ENCODE assay signal across 8 cellular contexts in genomic region chr2:121736140-121736461, GRCh38. TPM values are rescaled to one million over a fixed set of nuclear protein-coding genes. Genes with fewer than 3 reads are reported as not detected.
DNase-seq lines count a peak whose midpoint lies in the region; ATAC-seq, FAIRE-seq and TF ChIP-seq lines count a peak whose summit lies in the region.

No MANE protein-coding gene starts in this region.

- peak overlapping the region; percentile 97 for H3K27ac Mint-ChIP-seq in activated naive CD8-positive, alpha-beta T cell treated with anti-CD3 and anti-CD28 coated beads, Interleukin-2, amount 10 ng/mL, durations not matched to agents 7 days and 5 days

- peaks cover 5 to 17% (median 12%) of the 10 kb centered on the region in 4 donors for H3K36me3 ChIP-seq in liver (ENCODE audit: control insufficient read depth in 4 of 4, insufficient read depth in 3 of 4, low read depth in 1 of 4, low read length in 3 of 4)
- H3K36me3 ChIP-seq in tibial artery, result peaks cover 14 to 37% (median 16%) of the 10 kb centered on the region in 3 donors

- no peaks in the 10 kb centered on the region for H3K9me3 Mint-ChIP-seq in activated T-cell treated with anti-CD3 and anti-CD28 coated beads, Interleukin-2, amount 50 U/mL, for 4 hours
- no peaks in the 10 kb centered on the region for H3K9me3 Mint-ChIP-seq in activated naive CD8-positive, alpha-beta T cell treated with anti-CD3 and anti-CD28 coated beads, Interleukin-2, amount 10 ng/mL, durations not matched to agents 7 days and 5 days

- H3K27ac ChIP-seq in liver (ENCODE audit: low read depth in 1 of 2, low read length in 2 of 2) (peak overlapping the region; percentile 57 to 86), tibial artery (peak overlapping the region; percentile 82 to 83)

- POLR2A ChIA-PET in activated naive CD8-positive, alpha-beta T cell treated with anti-CD3 and anti-CD28 coated beads, Interleukin-2, amount 10 ng/mL, durations not matched to agents 7 days and 5 days (lab: Charles Lee), result interaction anchor here (0.9 to 5.3 kb wide), 8 partner anchors 18 to 205 kb away, joined by 3 to 57 read pairs (median 12); partner anchors contain the start of genes CLASP1, RNU4ATAC and TSN

- no peak for TF ChIP-seq CTCF in liver (IDR thresholded peaks at IDR 0.05; ENCODE audit: low read depth, low read length, missing input control)
- no peak for TF ChIP-seq CTCF in tibial artery (IDR thresholded peaks at IDR 0.05)

- H3K4me3 ChIP-seq in liver (ENCODE audit: low read depth in 1 of 3, low read length in 3 of 3) (peak overlapping the region; percentile 87 to 100 (median 97)), tibial artery (peak overlapping the region; percentile 78 to 98)

- ATAC-seq in activated T-cell treated with anti-CD3 and anti-CD28 coated beads, Interleukin-2, amount 50 U/mL, for 4 hours, result no peak
- no peak for ATAC-seq in activated naive CD8-positive, alpha-beta T cell treated with anti-CD3 and anti-CD28 coated beads, Interleukin-2, amount 10 ng/mL, durations not matched to agents 7 days and 5 days (ENCODE audit: low read depth)

- no peak for FAIRE-seq in RCC 7860 (lab: Jason Lieb, UNC)

- no peak for TF ChIP-seq RAD21 in liver (IDR thresholded peaks at IDR 0.05)

- H3K9me3 ChIP-seq in liver (ENCODE audit: control insufficient read depth in 4 of 4, low read length in 3 of 4), result no peaks in the 10 kb centered on the region
- no peaks in the 10 kb centered on the region for H3K9me3 ChIP-seq in tibial artery

- intact Hi-C loops in tibial artery (cut with DNase I; ENCODE audit: low total_unique reads), result loop anchor here (1.0 to 5.0 kb wide), 2 partner anchors 19 to 204 kb away; partner anchors contain the start of genes RNU4ATAC and TSN

- H3K4me3 Mint-ChIP-seq in activated T-cell treated with anti-CD3 and anti-CD28 coated beads, Interleukin-2, amount 50 U/mL, for 4 hours, result peak overlapping the region; percentile 97
- H3K4me3 Mint-ChIP-seq in activated naive CD8-positive, alpha-beta T cell treated with anti-CD3 and anti-CD28 coated beads, Interleukin-2, amount 10 ng/mL, durations not matched to agents 7 days and 5 days, result peak overlapping the region; percentile 93

- H3K4me1 ChIP-seq in liver (ENCODE audit: control insufficient read depth in 4 of 4, insufficient read depth in 4 of 4, low read length in 3 of 4) (peaks cover 1 to 12% (median 7%) of the 10 kb centered on the region in 4 donors), tibial artery (peaks cover 0 to 12% (median 8%) of the 10 kb centered on the region in 4 donors)

- DNase-seq in activated T-cell treated with anti-CD3 and anti-CD28 coated beads, Interleukin-2, amount 50 U/mL, for 4 hours, result no peak
- DNase-seq in activated T-cell treated with anti-CD3 and anti-CD28 coated beads for 4 hours (no peak), tibial artery (no peak), SIG-M5 (lab: John Stamatoyannopoulos, UW) (no peak), RCC 7860 (ENCODE audit: low spot score) (no peak), NOMO-1 (lab: John Stamatoyannopoulos, UW; ENCODE audit: unreplicated experiment in 2 of 2) (no peak)
- no peak for DNase-seq in activated naive CD8-positive, alpha-beta T cell treated with anti-CD3 and anti-CD28 coated beads, Interleukin-2, amount 10 ng/mL, durations not matched to agents 7 days and 5 days

- WGBS in liver, result under 1% methylated on average over 8 of the region's 8 CpGs

- H3K27me3 ChIP-seq in liver (ENCODE audit: control insufficient read depth in 4 of 4, insufficient read depth in 4 of 4, low read length in 3 of 4), result no peaks in the 10 kb centered on the region
- no peaks in the 10 kb centered on the region for H3K27me3 ChIP-seq in tibial artery

- peaks cover 44% of the 10 kb centered on the region for H3K4me1 Mint-ChIP-seq in activated T-cell treated with anti-CD3 and anti-CD28 coated beads, Interleukin-2, amount 50 U/mL, for 4 hours (ENCODE audit: low read depth)
- peaks cover 38% of the 10 kb centered on the region for H3K4me1 Mint-ChIP-seq in activated naive CD8-positive, alpha-beta T cell treated with anti-CD3 and anti-CD28 coated beads, Interleukin-2, amount 10 ng/mL, durations not matched to agents 7 days and 5 days

- H3K36me3 Mint-ChIP-seq in activated T-cell treated with anti-CD3 and anti-CD28 coated beads, Interleukin-2, amount 50 U/mL, for 4 hours (ENCODE audit: insufficient read depth), result peaks cover 25% of the 10 kb centered on the region
- peaks cover 16% of the 10 kb centered on the region for H3K36me3 Mint-ChIP-seq in activated naive CD8-positive, alpha-beta T cell treated with anti-CD3 and anti-CD28 coated beads, Interleukin-2, amount 10 ng/mL, durations not matched to agents 7 days and 5 days

- H3K9ac ChIP-seq in liver (ENCODE audit: low read depth in 1 of 2, low read length in 2 of 2), result peak overlapping the region; percentile 66 to 98

- H3K27me3 Mint-ChIP-seq in activated T-cell treated with anti-CD3 and anti-CD28 coated beads, Interleukin-2, amount 50 U/mL, for 4 hours (ENCODE audit: low read depth), result no peaks in the 10 kb centered on the region
- H3K27me3 Mint-ChIP-seq in activated naive CD8-positive, alpha-beta T cell treated with anti-CD3 and anti-CD28 coated beads, Interleukin-2, amount 10 ng/mL, durations not matched to agents 7 days and 5 days, result peaks cover 3% of the 10 kb centered on the region

TF ChIP-seq in liver, 16 proteins besides CTCF, POLR2A, EP300 and RAD21:
- TF ChIP-seq JUND (IDR thresholded peaks at IDR 0.05) (no peak), NR2F2 (IDR thresholded peaks at IDR 0.05) (no peak), EGR1 (IDR thresholded peaks at IDR 0.05; ENCODE audit: low read depth in 2 of 2) (no peak), HNF4A (conservative IDR thresholded peaks at IDR 0.05) (no peak), HNF4G (IDR thresholded peaks at IDR 0.05) (no peak), TAF1 (conservative IDR thresholded peaks at IDR 0.05) (no peak), FOXA2 (IDR thresholded peaks at IDR 0.05) (no peak), SP1 (IDR thresholded peaks at IDR 0.05) (no peak), GABPA (IDR thresholded peaks at IDR 0.05 in 1 of 2, conservative IDR thresholded peaks at IDR 0.05 in 1 of 2) (no peak), FOXA1 (IDR thresholded peaks at IDR 0.05) (no peak)
- TF ChIP-seq, protein P1, sequence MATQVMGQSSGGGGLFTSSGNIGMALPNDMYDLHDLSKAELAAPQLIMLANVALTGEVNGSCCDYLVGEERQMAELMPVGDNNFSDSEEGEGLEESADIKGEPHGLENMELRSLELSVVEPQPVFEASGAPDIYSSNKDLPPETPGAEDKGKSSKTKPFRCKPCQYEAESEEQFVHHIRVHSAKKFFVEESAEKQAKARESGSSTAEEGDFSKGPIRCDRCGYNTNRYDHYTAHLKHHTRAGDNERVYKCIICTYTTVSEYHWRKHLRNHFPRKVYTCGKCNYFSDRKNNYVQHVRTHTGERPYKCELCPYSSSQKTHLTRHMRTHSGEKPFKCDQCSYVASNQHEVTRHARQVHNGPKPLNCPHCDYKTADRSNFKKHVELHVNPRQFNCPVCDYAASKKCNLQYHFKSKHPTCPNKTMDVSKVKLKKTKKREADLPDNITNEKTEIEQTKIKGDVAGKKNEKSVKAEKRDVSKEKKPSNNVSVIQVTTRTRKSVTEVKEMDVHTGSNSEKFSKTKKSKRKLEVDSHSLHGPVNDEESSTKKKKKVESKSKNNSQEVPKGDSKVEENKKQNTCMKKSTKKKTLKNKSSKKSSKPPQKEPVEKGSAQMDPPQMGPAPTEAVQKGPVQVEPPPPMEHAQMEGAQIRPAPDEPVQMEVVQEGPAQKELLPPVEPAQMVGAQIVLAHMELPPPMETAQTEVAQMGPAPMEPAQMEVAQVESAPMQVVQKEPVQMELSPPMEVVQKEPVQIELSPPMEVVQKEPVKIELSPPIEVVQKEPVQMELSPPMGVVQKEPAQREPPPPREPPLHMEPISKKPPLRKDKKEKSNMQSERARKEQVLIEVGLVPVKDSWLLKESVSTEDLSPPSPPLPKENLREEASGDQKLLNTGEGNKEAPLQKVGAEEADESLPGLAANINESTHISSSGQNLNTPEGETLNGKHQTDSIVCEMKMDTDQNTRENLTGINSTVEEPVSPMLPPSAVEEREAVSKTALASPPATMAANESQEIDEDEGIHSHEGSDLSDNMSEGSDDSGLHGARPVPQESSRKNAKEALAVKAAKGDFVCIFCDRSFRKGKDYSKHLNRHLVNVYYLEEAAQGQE (IDR thresholded peaks at IDR 0.05), result no peak

RNA-seq across cellular contexts. Expression of gene NIFK, which starts 0.6 kb away (rescaled TPM):
- 100 to 1,000 TPM; 198 to 247 (median 209) TPM for total RNA-seq in activated T-cell treated with anti-CD3 and anti-CD28 coated beads, Interleukin-2, amount 50 U/mL, for 4 hours
- 10 to 100 TPM; 62.4 to 73.2 TPM for total RNA-seq in activated naive CD8-positive, alpha-beta T cell treated with anti-CD3 and anti-CD28 coated beads, Interleukin-2, amount 10 ng/mL, durations not matched to agents 7 days and 5 days
- 10 to 100 TPM; 13.4 to 18.0 TPM for total RNA-seq in liver
- 10 to 100 TPM; 14.4 to 25.6 TPM for polyA plus RNA-seq in liver

RNA-seq across cellular contexts. Expression of gene TSN, which starts 19.4 kb away (rescaled TPM):
- 100 to 1,000 TPM in 1 of 3 donors, 10 to 100 TPM in 2; 93.3 to 108 (median 95.2) TPM for total RNA-seq in activated T-cell treated with anti-CD3 and anti-CD28 coated beads, Interleukin-2, amount 50 U/mL, for 4 hours
- total RNA-seq in activated naive CD8-positive, alpha-beta T cell treated with anti-CD3 and anti-CD28 coated beads, Interleukin-2, amount 10 ng/mL, durations not matched to agents 7 days and 5 days, result 10 to 100 TPM; 50.0 to 51.5 TPM
- total RNA-seq in liver, result 10 to 100 TPM; 18.3 to 30.6 TPM
- 10 to 100 TPM; 17.0 TPM for polyA plus RNA-seq in liver
